In the genomic region with DNA sequence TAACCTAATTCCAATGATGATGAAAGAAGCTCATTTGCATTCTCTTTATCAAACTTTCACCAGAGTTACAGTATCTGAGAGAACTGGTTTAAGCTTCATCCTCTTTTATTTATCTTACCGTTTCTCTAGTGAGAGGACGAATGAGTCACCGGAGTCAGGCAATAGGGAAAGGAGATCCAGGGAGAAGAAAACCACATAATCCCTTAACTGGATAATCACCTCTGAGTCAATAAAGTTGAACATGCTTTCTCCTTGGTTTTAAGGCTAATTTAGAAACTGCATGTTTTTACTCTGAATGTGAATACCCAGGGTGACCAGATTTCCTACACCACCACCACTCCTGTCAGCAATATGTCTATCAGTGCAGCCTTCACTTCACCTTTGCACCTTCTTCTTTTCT, we compare ENCODE assay signal across 11 cellular contexts.
DNase-seq lines count a peak whose midpoint lies in the region; ATAC-seq and TF ChIP-seq lines count a peak whose summit lies in the region.
"Had no signal": no experiment of that assay in that cellular context is flagged by ENCODE, and none has a peak within 500 bp of the region (broad histone marks: within the 10 kb centered on the region; RNA-seq: fewer than 3 reads in every experiment).

No MANE protein-coding gene starts in this region.

- H3K4me3 ChIP-seq in PC-9: no peak overlapping the region
- H3K4me3 ChIP-seq in epithelial cell of esophagus (ENCODE audit: low read length): no peak overlapping the region

- intact Hi-C loops in PC-9 (cut with micrococcal nuclease; ENCODE audit: unreplicated experiment): no loop called here
- intact Hi-C loops in sciatic nerve (cut with DNase I): no loop called here

- no peaks in the 10 kb centered on the region for H3K9me2 ChIP-seq in PC-9 (ENCODE audit: insufficient read depth)

- ATAC-seq in sciatic nerve (peak; percentile 86), HG03521 (IDR thresholded peaks at IDR 0.05; ENCODE audit: unreplicated experiment) (no peak)

- DNase-seq in GM04503 (ENCODE audit: low read depth) (peak; percentile 90), PC-9 (peak; percentile 15 to 76), epithelial cell of esophagus (ENCODE audit: low read depth) (peak; percentile 93), sciatic nerve (ENCODE audit: low spot score) (no peak), NCI-H524 treated with DMSO at 0.1 percent for 48 hours (lab: John Stamatoyannopoulos, UW) (no peak), NOMO-1 (lab: John Stamatoyannopoulos, UW; ENCODE audit: unreplicated experiment in 2 of 2) (no peak)
- no peak for DNase-seq in stimulated activated CD8-positive, alpha-beta memory T cell treated with anti-CD3 and anti-CD28 coated beads, Interleukin-4, amount 100 ng/mL, for 48 hours
- DNase-seq: central memory CD4-positive, alpha-beta T cell; hippocampal formation; NCI-H2107 had no signal

- peak overlapping the region; percentile 5 for H3K4me2 ChIP-seq in PC-9

- TF ChIP-seq CTCF in PC-9 (conservative IDR thresholded peaks at IDR 0.05) (no peak), epithelial cell of esophagus (IDR thresholded peaks at IDR 0.05; ENCODE audit: insufficient read depth, low read depth, low read length, missing control alignments) (no peak)

- no peaks in the 10 kb centered on the region for H3K9me3 ChIP-seq in PC-9 (ENCODE audit: insufficient read depth, low read depth)

- peak overlapping the region; percentile 37; the same call in 1 of the 2 replicates for H3K27ac ChIP-seq in PC-9

- H3F3A ChIP-seq in PC-9 (ENCODE audit: insufficient read depth, low read depth): peaks cover 5% of the 10 kb centered on the region; the same call in 1 of the 2 replicates

- no peaks in the 10 kb centered on the region for H3K36me3 ChIP-seq in PC-9 (ENCODE audit: low read depth)

- BruUV-seq in PC-9 (replicated peaks; lab: Mats Ljungman, UMichigan): no TSS peak

- POLR2A ChIA-PET in PC-9 (lab: Charles Lee; ENCODE audit: unreplicated experiment): interaction anchor here (0.6 to 0.7 kb wide), 2 partner anchors 515 to 601 kb away, joined by 3 to 7 read pairs; no protein-coding TSS in a partner anchor

- H2AFZ ChIP-seq in PC-9: no peak overlapping the region

- H3K79me2 ChIP-seq in PC-9 (ENCODE audit: low read depth): no peaks in the 10 kb centered on the region

- H3K4me1 ChIP-seq in PC-9 (replicated peaks; ENCODE audit: insufficient read depth): peaks cover 13% of the 10 kb centered on the region

- CTCF ChIA-PET in PC-9 (lab: Charles Lee): interaction anchor here (0.7 kb wide), 1 partner anchor 722 kb away, joined by 3 read pairs; no protein-coding TSS in a partner anchor

- no peaks in the 10 kb centered on the region for H4K20me1 ChIP-seq in PC-9 (ENCODE audit: insufficient read depth)

- H3K27me3 ChIP-seq in PC-9 (ENCODE audit: insufficient read depth, low read depth): no peaks in the 10 kb centered on the region

Comparison
In these comparisons a context has a peak if more than half of its experiments do, and no peak if none do; other contexts are left out.
1. DNase-seq: peak in GM04503 (single experiment), PC-9 (2 of 2) and epithelial cell of esophagus (single experiment); none in sciatic nerve (single experiment), NCI-H524 treated with DMSO at 0.1 percent for 48 hours (single experiment), NOMO-1 (0 of 2) and stimulated activated CD8-positive, alpha-beta memory T cell treated with anti-CD3 and anti-CD28 coated beads, Interleukin-4, amount 100 ng/mL, for 48 hours (single experiment).